In the genomic region with DNA sequence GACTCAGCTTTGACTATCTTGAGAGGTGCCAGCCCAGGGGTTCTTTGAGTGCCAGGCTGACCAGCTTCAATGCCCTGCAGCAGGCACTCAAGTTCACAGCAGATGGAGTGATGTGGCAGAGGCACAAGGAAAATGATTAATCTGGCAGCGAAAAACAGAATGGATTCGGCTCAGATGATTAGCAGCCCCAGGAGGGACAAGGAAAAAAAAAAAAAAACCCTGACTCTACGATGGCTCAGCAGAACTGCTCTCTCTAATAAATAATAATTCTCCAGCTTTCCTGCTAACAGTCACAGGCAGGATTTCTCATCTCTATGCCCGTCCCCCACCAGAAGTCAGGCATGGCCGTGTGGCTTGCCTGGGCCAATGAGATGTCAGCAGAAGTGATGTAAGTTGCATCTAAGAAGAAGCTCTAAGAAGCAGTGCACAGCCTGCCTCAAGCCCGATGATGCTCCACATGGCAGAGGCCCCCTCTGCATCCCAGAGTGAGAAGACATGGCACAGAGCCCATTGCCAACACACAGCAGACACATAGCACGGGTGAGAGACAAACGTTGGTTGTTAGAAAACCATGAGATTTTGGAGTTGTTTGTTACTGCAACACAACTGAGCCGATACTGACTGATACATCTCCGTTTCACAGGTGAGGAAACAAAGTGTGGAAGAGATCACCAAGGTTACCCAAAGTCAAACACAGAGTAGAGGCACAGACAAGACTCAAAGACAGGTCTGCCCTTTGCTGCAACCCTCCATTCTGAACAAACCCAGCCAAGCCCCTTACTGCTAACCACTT, we compare ENCODE assay signal across 1 cellular context.
TF ChIP-seq lines count a peak whose summit lies in the region.

No MANE protein-coding gene starts in this region.

TF ChIP-seq in GM23338, 12 proteins besides CTCF, POLR2A, EP300 and RAD21 (continued from another document):
- TF ChIP-seq, protein P1, sequence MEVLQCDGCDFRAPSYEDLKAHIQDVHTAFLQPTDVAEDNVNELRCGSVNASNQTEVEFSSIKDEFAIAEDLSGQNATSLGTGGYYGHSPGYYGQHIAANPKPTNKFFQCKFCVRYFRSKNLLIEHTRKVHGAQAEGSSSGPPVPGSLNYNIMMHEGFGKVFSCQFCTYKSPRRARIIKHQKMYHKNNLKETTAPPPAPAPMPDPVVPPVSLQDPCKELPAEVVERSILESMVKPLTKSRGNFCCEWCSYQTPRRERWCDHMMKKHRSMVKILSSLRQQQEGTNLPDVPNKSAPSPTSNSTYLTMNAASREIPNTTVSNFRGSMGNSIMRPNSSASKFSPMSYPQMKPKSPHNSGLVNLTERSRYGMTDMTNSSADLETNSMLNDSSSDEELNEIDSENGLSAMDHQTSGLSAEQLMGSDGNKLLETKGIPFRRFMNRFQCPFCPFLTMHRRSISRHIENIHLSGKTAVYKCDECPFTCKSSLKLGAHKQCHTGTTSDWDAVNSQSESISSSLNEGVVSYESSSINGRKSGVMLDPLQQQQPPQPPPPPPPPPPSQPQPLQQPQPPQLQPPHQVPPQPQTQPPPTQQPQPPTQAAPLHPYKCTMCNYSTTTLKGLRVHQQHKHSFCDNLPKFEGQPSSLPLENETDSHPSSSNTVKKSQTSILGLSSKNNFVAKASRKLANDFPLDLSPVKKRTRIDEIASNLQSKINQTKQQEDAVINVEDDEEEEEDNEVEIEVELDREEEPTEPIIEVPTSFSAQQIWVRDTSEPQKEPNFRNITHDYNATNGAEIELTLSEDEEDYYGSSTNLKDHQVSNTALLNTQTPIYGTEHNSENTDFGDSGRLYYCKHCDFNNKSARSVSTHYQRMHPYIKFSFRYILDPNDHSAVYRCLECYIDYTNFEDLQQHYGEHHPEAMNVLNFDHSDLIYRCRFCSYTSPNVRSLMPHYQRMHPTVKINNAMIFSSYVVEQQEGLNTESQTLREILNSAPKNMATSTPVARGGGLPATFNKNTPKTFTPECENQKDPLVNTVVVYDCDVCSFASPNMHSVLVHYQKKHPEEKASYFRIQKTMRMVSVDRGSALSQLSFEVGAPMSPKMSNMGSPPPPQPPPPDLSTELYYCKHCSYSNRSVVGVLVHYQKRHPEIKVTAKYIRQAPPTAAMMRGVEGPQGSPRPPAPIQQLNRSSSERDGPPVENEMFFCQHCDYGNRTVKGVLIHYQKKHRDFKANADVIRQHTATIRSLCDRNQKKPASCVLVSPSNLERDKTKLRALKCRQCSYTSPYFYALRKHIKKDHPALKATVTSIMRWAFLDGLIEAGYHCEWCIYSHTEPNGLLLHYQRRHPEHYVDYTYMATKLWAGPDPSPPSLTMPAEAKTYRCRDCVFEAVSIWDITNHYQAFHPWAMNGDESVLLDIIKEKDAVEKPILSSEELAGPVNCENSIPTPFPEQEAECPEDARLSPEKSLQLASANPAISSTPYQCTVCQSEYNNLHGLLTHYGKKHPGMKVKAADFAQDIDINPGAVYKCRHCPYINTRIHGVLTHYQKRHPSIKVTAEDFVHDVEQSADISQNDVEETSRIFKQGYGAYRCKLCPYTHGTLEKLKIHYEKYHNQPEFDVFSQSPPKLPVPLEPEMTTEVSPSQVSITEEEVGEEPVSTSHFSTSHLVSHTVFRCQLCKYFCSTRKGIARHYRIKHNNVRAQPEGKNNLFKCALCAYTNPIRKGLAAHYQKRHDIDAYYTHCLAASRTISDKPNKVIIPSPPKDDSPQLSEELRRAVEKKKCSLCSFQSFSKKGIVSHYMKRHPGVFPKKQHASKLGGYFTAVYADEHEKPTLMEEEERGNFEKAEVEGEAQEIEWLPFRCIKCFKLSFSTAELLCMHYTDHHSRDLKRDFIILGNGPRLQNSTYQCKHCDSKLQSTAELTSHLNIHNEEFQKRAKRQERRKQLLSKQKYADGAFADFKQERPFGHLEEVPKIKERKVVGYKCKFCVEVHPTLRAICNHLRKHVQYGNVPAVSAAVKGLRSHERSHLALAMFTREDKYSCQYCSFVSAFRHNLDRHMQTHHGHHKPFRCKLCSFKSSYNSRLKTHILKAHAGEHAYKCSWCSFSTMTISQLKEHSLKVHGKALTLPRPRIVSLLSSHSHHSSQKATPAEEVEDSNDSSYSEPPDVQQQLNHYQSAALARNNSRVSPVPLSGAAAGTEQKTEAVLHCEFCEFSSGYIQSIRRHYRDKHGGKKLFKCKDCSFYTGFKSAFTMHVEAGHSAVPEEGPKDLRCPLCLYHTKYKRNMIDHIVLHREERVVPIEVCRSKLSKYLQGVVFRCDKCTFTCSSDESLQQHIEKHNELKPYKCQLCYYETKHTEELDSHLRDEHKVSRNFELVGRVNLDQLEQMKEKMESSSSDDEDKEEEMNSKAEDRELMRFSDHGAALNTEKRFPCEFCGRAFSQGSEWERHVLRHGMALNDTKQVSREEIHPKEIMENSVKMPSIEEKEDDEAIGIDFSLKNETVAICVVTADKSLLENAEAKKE (CRISPR knock-in tag; IDR thresholded peaks at IDR 0.05): no peak
- TF ChIP-seq ZNF331 (CRISPR knock-in tag; IDR thresholded peaks at IDR 0.05; ENCODE audit: low read depth) (no peak), EZH2 (IDR thresholded peaks at IDR 0.05; ENCODE audit: low read depth, unreplicated experiment) (no peak)
